30 cellular contexts compared by ENCODE assay signal in genomic region chr11:44335052-44335894, GRCh38. TPM values are rescaled to one million over a fixed set of nuclear protein-coding genes. Genes with fewer than 3 reads are reported as not detected.
"Had no signal": no experiment of that assay in that cellular context is flagged by ENCODE, and none has a peak within 500 bp of the region (broad histone marks: within the 10 kb centered on the region; RNA-seq: fewer than 3 reads in every experiment).

No MANE protein-coding gene starts in this region.

- H3K27me3 ChIP-seq: ascending aorta, right atrium auricular region had no signal

- H3K27ac Mint-ChIP-seq: activated naive CD4-positive, alpha-beta T cell treated with anti-CD3 and anti-CD28 coated beads, Interleukin-2, amount 50 U/mL, for 72 hours; activated T-cell treated with anti-CD3 and anti-CD28 coated beads, Interleukin-2, amount 50 U/mL, for 24 hours; activated T-helper 17 cell treated with anti-CD3 and anti-CD28 coated beads, Interleukin-2, amount 50 U/mL, for 72 hours; naive B cell; stimulated activated naive CD8-positive, alpha-beta T cell treated with anti-CD3 and anti-CD28 coated beads, Interleukin-15, Interleukin-2, amounts not matched to agents 100 ng/mL and 50 ng/mL, for 24 hours had no signal

- H3K4me3 ChIP-seq: ascending aorta, lower lobe of right lung, prostate gland, right atrium auricular region, thyroid gland had no signal

- H3K4me1 ChIP-seq: ascending aorta, lower lobe of right lung, prostate gland, right atrium auricular region, thyroid gland had no signal

- H3K9me3 Mint-ChIP-seq: activated naive CD4-positive, alpha-beta T cell treated with anti-CD3 and anti-CD28 coated beads, Interleukin-2, amount 50 U/mL, for 72 hours; activated T-cell treated with anti-CD3 and anti-CD28 coated beads, Interleukin-2, amount 50 U/mL, for 24 hours; activated T-helper 17 cell treated with anti-CD3 and anti-CD28 coated beads, Interleukin-2, amount 50 U/mL, for 72 hours; naive B cell; stimulated activated naive CD8-positive, alpha-beta T cell treated with anti-CD3 and anti-CD28 coated beads, Interleukin-15, Interleukin-2, amounts not matched to agents 100 ng/mL and 50 ng/mL, for 24 hours had no signal

- H3K9me3 ChIP-seq: ascending aorta, lower lobe of right lung, prostate gland, right atrium auricular region, thyroid gland had no signal

- DNase-seq: activated CD4-positive, alpha-beta T cell treated with anti-CD3 and anti-CD28 coated beads for 1 hour; activated CD4-positive, alpha-beta T cell treated with anti-CD3 and anti-CD28 coated beads, Interleukin-2, amount 50 U/mL, for 1 hour; activated CD8-positive, alpha-beta memory T cell treated with anti-CD3 and anti-CD28 coated beads, Interleukin-2, amount 50 U/mL, for 4 hours; activated T-cell treated with anti-CD3 and anti-CD28 coated beads, Interleukin-2, amount 50 U/mL, for 24 hours; brain microvascular endothelial cell; caudate nucleus; dermis blood vessel endothelial cell; effector memory CD4-positive, alpha-beta T cell; foreskin melanocyte; lower lobe of right lung; mesendoderm; naive B cell; stimulated activated CD4-positive, alpha-beta T cell treated with anti-CD3 and anti-CD28 coated beads, Interleukin-12 subunit alpha, Interleukin-12 subunit beta, amount 100 ng/mL, for 4 hours; stimulated activated CD4-positive, alpha-beta T cell treated with anti-CD3 and anti-CD28 coated beads, Interleukin-1b, Interleukin-23, amount 100 ng/mL, for 48 hours; substantia nigra; T-helper 1 cell; thyroid gland; WERI-Rb-1 had no signal

- H3K4me3 Mint-ChIP-seq: activated T-cell treated with anti-CD3 and anti-CD28 coated beads, Interleukin-2, amount 50 U/mL, for 24 hours; activated T-helper 17 cell treated with anti-CD3 and anti-CD28 coated beads, Interleukin-2, amount 50 U/mL, for 72 hours; naive B cell; stimulated activated naive CD8-positive, alpha-beta T cell treated with anti-CD3 and anti-CD28 coated beads, Interleukin-15, Interleukin-2, amounts not matched to agents 100 ng/mL and 50 ng/mL, for 24 hours had no signal

- H3K36me3 ChIP-seq: ascending aorta, brain microvascular endothelial cell, lower lobe of right lung, prostate gland, right atrium auricular region, thyroid gland, WERI-Rb-1 had no signal

- H3K27ac ChIP-seq: ascending aorta, brain microvascular endothelial cell, lower lobe of right lung, prostate gland, right atrium auricular region, thyroid gland, WERI-Rb-1 had no signal

- H3K4me1 Mint-ChIP-seq: activated T-helper 17 cell treated with anti-CD3 and anti-CD28 coated beads, Interleukin-2, amount 50 U/mL, for 72 hours had no signal

- H3K36me3 Mint-ChIP-seq: activated naive CD4-positive, alpha-beta T cell treated with anti-CD3 and anti-CD28 coated beads, Interleukin-2, amount 50 U/mL, for 72 hours; naive B cell had no signal

- FAIRE-seq: TTC549 had no signal

RNA-seq across cellular contexts. Expression of gene ALX4, which starts 25.3 kb away (rescaled TPM):
- total RNA-seq: activated naive CD4-positive, alpha-beta T cell treated with anti-CD3 and anti-CD28 coated beads, Interleukin-2, amount 50 U/mL, for 72 hours; activated T-helper 17 cell treated with anti-CD3 and anti-CD28 coated beads, Interleukin-2, amount 50 U/mL, for 72 hours; ascending aorta; dermis blood vessel endothelial cell; esophagus mucosa; kidney epithelial cell; left lobe of liver; lower lobe of right lung; osteocyte; ureter had no signal
